Comparison of ENCODE assay signal across 1 cellular context in the genomic region with DNA sequence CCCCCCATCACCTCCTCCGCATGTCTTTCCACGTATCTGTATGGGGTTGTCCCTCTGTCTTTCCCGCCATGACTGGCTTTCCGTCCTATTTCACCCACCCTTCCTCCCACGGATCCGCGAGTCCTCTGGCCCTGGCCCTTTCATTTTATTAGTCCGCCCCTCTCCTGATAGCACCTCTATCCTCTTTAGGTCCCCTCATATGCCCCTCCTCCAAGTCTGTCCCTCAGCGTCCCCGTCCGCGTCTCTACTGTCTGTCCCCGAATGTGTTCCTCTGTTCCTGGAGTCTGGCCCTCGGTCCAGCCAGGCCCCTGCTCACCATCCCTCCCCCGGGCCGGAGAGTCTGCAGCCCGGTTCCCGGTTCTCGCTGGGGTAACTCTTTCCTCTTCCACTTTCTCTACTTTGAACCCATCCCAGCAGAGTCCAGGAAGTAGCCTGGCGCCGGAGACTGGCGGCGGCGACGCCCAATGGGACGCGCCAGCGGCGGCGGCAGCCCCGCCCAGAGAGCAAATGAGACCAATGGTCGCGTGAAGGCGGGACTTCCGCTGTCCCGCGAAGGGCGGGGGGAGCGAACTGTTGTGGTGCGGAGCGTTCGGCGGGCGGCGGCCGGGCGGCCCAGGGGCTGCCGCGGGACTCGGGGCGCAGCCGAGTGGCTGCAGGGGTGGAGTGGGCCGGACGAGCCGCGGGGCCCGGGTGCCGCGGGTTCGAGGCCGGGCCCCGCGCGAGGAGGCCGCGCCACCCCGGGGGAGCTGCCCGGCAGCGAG.
TF ChIP-seq lines count a peak whose summit lies in the region.

A gene with protein sequence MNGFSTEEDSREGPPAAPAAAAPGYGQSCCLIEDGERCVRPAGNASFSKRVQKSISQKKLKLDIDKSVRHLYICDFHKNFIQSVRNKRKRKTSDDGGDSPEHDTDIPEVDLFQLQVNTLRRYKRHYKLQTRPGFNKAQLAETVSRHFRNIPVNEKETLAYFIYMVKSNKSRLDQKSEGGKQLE (plus strand): TSS at position 576 of the 761 bp plus-strand sequence. CDS start 608 bp downstream, outside the sequence.

TF ChIP-seq in H1, 55 proteins besides CTCF, POLR2A, EP300 and RAD21 (continues in another document):
- TF ChIP-seq SUZ12 (IDR thresholded peaks at IDR 0.05; ENCODE audit: low read length) = no peak
- TF ChIP-seq CBX5 (IDR thresholded peaks at IDR 0.05; ENCODE audit: low read depth, low read length) = no peak
- TF ChIP-seq CBX8 (IDR thresholded peaks at IDR 0.05; ENCODE audit: borderline replicate concordance, low read depth, low read length) = no peak
- TF ChIP-seq CHD2 (IDR thresholded peaks at IDR 0.05; ENCODE audit: low read length) = peak; percentile 92
- no peak for TF ChIP-seq FOSL1 (IDR thresholded peaks at IDR 0.05; ENCODE audit: insufficient read depth, low read depth, low read length)
- TF ChIP-seq SAP30 (IDR thresholded peaks at IDR 0.05; ENCODE audit: insufficient read depth, insufficient replicate concordance, low read length) = no peak
- no peak for TF ChIP-seq SIX5 (IDR thresholded peaks at IDR 0.05; ENCODE audit: low read depth, low read length)
- TF ChIP-seq CREB1 (IDR thresholded peaks at IDR 0.05) = no peak; the same call in 1 of the 2 replicates
- no peak for TF ChIP-seq BCL11A (IDR thresholded peaks at IDR 0.05; ENCODE audit: low read depth in 2 of 2, low read length in 2 of 2)
- TF ChIP-seq RXRA (IDR thresholded peaks at IDR 0.05; ENCODE audit: insufficient read depth, low read depth, low read length) = no peak
- TF ChIP-seq BACH1 (IDR thresholded peaks at IDR 0.05; ENCODE audit: low read length) = no peak
- TF ChIP-seq, protein P1, sequence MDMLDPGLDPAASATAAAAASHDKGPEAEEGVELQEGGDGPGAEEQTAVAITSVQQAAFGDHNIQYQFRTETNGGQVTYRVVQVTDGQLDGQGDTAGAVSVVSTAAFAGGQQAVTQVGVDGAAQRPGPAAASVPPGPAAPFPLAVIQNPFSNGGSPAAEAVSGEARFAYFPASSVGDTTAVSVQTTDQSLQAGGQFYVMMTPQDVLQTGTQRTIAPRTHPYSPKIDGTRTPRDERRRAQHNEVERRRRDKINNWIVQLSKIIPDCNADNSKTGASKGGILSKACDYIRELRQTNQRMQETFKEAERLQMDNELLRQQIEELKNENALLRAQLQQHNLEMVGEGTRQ (IDR thresholded peaks at IDR 0.05; ENCODE audit: low read length) = no peak
- TF ChIP-seq TBP (IDR thresholded peaks at IDR 0.05; ENCODE audit: low read depth, low read length) = peak; percentile 74
- TF ChIP-seq, protein P2, sequence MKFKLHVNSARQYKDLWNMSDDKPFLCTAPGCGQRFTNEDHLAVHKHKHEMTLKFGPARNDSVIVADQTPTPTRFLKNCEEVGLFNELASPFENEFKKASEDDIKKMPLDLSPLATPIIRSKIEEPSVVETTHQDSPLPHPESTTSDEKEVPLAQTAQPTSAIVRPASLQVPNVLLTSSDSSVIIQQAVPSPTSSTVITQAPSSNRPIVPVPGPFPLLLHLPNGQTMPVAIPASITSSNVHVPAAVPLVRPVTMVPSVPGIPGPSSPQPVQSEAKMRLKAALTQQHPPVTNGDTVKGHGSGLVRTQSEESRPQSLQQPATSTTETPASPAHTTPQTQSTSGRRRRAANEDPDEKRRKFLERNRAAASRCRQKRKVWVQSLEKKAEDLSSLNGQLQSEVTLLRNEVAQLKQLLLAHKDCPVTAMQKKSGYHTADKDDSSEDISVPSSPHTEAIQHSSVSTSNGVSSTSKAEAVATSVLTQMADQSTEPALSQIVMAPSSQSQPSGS (IDR thresholded peaks at IDR 0.05; ENCODE audit: low read length) = no peak
- peak; percentile 5 for TF ChIP-seq KDM4A (IDR thresholded peaks at IDR 0.05; ENCODE audit: low read depth, low read length, severe bottlenecking)
- no peak for TF ChIP-seq HDAC2 (IDR thresholded peaks at IDR 0.05; ENCODE audit: borderline replicate concordance in 1 of 2, low read depth in 2 of 2, low read length in 2 of 2)
- TF ChIP-seq SP4 (IDR thresholded peaks at IDR 0.05; ENCODE audit: low read length) = peak; percentile 72; the same call in 1 of the 2 replicates
- no peak for TF ChIP-seq CHD1 (IDR thresholded peaks at IDR 0.05; ENCODE audit: low read depth, low read length)
- TF ChIP-seq RBBP5 (IDR thresholded peaks at IDR 0.05; ENCODE audit: borderline replicate concordance, low read depth, low read length) = peak; percentile 43; the same call in 1 of the 2 replicates
- TF ChIP-seq, protein P3, sequence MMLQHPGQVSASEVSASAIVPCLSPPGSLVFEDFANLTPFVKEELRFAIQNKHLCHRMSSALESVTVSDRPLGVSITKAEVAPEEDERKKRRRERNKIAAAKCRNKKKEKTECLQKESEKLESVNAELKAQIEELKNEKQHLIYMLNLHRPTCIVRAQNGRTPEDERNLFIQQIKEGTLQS (IDR thresholded peaks at IDR 0.05; ENCODE audit: insufficient read depth, low read depth, low read length) = no peak
- TF ChIP-seq YY1 (IDR thresholded peaks at IDR 0.05; ENCODE audit: low read depth, low read length) = no peak
- TF ChIP-seq CEBPB (IDR thresholded peaks at IDR 0.05; ENCODE audit: low read depth, low read length) = no peak
- no peak for TF ChIP-seq POLR2AphosphoS5 (IDR thresholded peaks at IDR 0.05; ENCODE audit: low read depth, low read length)
- TF ChIP-seq SP2 (IDR thresholded peaks at IDR 0.05; ENCODE audit: low read length) = peak; percentile 82
- TF ChIP-seq ASH2L (IDR thresholded peaks at IDR 0.05; ENCODE audit: low read length) = peak; percentile 19
- no peak for TF ChIP-seq NANOG (IDR thresholded peaks at IDR 0.05; ENCODE audit: insufficient read depth, low read depth, low read length, poor library complexity, severe bottlenecking)
- TF ChIP-seq GTF2F1 (IDR thresholded peaks at IDR 0.05; ENCODE audit: borderline replicate concordance, low read depth, low read length) = no peak; the same call in 1 of the 2 replicates
- no peak for TF ChIP-seq SIRT6 (IDR thresholded peaks at IDR 0.05; ENCODE audit: low read length)
- no peak for TF ChIP-seq JUN (IDR thresholded peaks at IDR 0.05; ENCODE audit: low read depth, low read length)
- peak; percentile 22 to 68; a peak in 2 of 4 replicates for TF ChIP-seq SIN3A (conservative IDR thresholded peaks at IDR 0.05 in 1 of 2, IDR thresholded peaks at IDR 0.05 in 1 of 2; ENCODE audit: low read depth in 1 of 2, low read length in 2 of 2)
- TF ChIP-seq, protein P4, sequence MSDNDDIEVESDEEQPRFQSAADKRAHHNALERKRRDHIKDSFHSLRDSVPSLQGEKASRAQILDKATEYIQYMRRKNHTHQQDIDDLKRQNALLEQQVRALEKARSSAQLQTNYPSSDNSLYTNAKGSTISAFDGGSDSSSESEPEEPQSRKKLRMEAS (IDR thresholded peaks at IDR 0.05) = no peak
- TF ChIP-seq TCF12 (IDR thresholded peaks at IDR 0.05; ENCODE audit: low read depth, low read length) = no peak
- peak; percentile 84 for TF ChIP-seq GABPA (IDR thresholded peaks at IDR 0.05; ENCODE audit: borderline replicate concordance, insufficient read depth, low read length)
- TF ChIP-seq, protein P5, sequence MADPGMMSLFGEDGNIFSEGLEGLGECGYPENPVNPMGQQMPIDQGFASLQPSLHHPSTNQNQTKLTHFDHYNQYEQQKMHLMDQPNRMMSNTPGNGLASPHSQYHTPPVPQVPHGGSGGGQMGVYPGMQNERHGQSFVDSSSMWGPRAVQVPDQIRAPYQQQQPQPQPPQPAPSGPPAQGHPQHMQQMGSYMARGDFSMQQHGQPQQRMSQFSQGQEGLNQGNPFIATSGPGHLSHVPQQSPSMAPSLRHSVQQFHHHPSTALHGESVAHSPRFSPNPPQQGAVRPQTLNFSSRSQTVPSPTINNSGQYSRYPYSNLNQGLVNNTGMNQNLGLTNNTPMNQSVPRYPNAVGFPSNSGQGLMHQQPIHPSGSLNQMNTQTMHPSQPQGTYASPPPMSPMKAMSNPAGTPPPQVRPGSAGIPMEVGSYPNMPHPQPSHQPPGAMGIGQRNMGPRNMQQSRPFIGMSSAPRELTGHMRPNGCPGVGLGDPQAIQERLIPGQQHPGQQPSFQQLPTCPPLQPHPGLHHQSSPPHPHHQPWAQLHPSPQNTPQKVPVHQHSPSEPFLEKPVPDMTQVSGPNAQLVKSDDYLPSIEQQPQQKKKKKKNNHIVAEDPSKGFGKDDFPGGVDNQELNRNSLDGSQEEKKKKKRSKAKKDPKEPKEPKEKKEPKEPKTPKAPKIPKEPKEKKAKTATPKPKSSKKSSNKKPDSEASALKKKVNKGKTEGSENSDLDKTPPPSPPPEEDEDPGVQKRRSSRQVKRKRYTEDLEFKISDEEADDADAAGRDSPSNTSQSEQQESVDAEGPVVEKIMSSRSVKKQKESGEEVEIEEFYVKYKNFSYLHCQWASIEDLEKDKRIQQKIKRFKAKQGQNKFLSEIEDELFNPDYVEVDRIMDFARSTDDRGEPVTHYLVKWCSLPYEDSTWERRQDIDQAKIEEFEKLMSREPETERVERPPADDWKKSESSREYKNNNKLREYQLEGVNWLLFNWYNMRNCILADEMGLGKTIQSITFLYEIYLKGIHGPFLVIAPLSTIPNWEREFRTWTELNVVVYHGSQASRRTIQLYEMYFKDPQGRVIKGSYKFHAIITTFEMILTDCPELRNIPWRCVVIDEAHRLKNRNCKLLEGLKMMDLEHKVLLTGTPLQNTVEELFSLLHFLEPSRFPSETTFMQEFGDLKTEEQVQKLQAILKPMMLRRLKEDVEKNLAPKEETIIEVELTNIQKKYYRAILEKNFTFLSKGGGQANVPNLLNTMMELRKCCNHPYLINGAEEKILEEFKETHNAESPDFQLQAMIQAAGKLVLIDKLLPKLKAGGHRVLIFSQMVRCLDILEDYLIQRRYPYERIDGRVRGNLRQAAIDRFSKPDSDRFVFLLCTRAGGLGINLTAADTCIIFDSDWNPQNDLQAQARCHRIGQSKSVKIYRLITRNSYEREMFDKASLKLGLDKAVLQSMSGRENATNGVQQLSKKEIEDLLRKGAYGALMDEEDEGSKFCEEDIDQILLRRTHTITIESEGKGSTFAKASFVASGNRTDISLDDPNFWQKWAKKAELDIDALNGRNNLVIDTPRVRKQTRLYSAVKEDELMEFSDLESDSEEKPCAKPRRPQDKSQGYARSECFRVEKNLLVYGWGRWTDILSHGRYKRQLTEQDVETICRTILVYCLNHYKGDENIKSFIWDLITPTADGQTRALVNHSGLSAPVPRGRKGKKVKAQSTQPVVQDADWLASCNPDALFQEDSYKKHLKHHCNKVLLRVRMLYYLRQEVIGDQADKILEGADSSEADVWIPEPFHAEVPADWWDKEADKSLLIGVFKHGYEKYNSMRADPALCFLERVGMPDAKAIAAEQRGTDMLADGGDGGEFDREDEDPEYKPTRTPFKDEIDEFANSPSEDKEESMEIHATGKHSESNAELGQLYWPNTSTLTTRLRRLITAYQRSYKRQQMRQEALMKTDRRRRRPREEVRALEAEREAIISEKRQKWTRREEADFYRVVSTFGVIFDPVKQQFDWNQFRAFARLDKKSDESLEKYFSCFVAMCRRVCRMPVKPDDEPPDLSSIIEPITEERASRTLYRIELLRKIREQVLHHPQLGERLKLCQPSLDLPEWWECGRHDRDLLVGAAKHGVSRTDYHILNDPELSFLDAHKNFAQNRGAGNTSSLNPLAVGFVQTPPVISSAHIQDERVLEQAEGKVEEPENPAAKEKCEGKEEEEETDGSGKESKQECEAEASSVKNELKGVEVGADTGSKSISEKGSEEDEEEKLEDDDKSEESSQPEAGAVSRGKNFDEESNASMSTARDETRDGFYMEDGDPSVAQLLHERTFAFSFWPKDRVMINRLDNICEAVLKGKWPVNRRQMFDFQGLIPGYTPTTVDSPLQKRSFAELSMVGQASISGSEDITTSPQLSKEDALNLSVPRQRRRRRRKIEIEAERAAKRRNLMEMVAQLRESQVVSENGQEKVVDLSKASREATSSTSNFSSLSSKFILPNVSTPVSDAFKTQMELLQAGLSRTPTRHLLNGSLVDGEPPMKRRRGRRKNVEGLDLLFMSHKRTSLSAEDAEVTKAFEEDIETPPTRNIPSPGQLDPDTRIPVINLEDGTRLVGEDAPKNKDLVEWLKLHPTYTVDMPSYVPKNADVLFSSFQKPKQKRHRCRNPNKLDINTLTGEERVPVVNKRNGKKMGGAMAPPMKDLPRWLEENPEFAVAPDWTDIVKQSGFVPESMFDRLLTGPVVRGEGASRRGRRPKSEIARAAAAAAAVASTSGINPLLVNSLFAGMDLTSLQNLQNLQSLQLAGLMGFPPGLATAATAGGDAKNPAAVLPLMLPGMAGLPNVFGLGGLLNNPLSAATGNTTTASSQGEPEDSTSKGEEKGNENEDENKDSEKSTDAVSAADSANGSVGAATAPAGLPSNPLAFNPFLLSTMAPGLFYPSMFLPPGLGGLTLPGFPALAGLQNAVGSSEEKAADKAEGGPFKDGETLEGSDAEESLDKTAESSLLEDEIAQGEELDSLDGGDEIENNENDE (IDR thresholded peaks at IDR 0.05; ENCODE audit: insufficient replicate concordance, low read length) = no peak
- TF ChIP-seq BRCA1 (IDR thresholded peaks at IDR 0.05; ENCODE audit: low read depth, low read length) = no peak
- no peak for TF ChIP-seq KDM5A (IDR thresholded peaks at IDR 0.05; ENCODE audit: low read length)
- no peak for TF ChIP-seq CTBP2 (IDR thresholded peaks at IDR 0.05; ENCODE audit: borderline replicate concordance, insufficient read depth, insufficient read length, low read length)
- TF ChIP-seq RFX5 (IDR thresholded peaks at IDR 0.05; ENCODE audit: borderline replicate concordance, low read depth, low read length) = no peak
- no peak for TF ChIP-seq ZNF274 (IDR thresholded peaks at IDR 0.05; ENCODE audit: borderline replicate concordance, extremely low read depth, low read length)
- peak; percentile 9; the same call in 1 of the 2 replicates for TF ChIP-seq PHF8 (conservative IDR thresholded peaks at IDR 0.05; ENCODE audit: low read depth, low read length)
- TF ChIP-seq NRF1 (IDR thresholded peaks at IDR 0.05; ENCODE audit: low read depth, low read length) = no peak
- no peak for TF ChIP-seq POU5F1 (IDR thresholded peaks at IDR 0.05; ENCODE audit: low read depth, low read length)
- no peak for TF ChIP-seq EGR1 (IDR thresholded peaks at IDR 0.05; ENCODE audit: borderline replicate concordance, low read depth, low read length)
- TF ChIP-seq, protein P6, sequence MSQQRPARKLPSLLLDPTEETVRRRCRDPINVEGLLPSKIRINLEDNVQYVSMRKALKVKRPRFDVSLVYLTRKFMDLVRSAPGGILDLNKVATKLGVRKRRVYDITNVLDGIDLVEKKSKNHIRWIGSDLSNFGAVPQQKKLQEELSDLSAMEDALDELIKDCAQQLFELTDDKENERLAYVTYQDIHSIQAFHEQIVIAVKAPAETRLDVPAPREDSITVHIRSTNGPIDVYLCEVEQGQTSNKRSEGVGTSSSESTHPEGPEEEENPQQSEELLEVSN (IDR thresholded peaks at IDR 0.05) = 0 out of 2 replicates have a peak, but pooled peaks have one; percentile 32
- no peak for TF ChIP-seq KDM1A (IDR thresholded peaks at IDR 0.05; ENCODE audit: borderline replicate concordance, low read length)
- no peak for TF ChIP-seq TEAD4 (IDR thresholded peaks at IDR 0.05; ENCODE audit: low read depth, low read length)
- TF ChIP-seq RNF2 (IDR thresholded peaks at IDR 0.05; ENCODE audit: borderline replicate concordance, low read depth, low read length, missing control alignments, poor library complexity, severe bottlenecking) = no peak
- TF ChIP-seq SRF (IDR thresholded peaks at IDR 0.05; ENCODE audit: low read depth, low read length) = no peak
- peak; percentile 77 for TF ChIP-seq TAF1 (IDR thresholded peaks at IDR 0.05; ENCODE audit: low read depth, low read length)
- TF ChIP-seq JUND (IDR thresholded peaks at IDR 0.05; ENCODE audit: low read length) = no peak
- TF ChIP-seq TAF7 (optimal IDR thresholded peaks at IDR 0.05; ENCODE audit: borderline replicate concordance, low read depth, low read length) = peak; percentile 68
- TF ChIP-seq HDAC6 (IDR thresholded peaks at IDR 0.05; ENCODE audit: low read depth, low read length) = no peak
- no peak for TF ChIP-seq MAFK (IDR thresholded peaks at IDR 0.05; ENCODE audit: low read depth, low read length)
- TF ChIP-seq EZH2 (IDR thresholded peaks at IDR 0.05; ENCODE audit: low read depth, low read length, severe bottlenecking) = no peak
